16 cellular contexts compared by ENCODE assay signal in genomic region chr6:113629940-113630339, GRCh38.
A peak's percentile ranks its signal among the peaks of the same experiment; 100 is the strongest.
DNase-seq lines count a peak whose midpoint lies in the region; ATAC-seq and TF ChIP-seq lines count a peak whose summit lies in the region.
"Had no signal": no experiment of that assay in that cellular context is flagged by ENCODE, and none has a peak within 500 bp of the region (broad histone marks: within the 10 kb centered on the region; RNA-seq: fewer than 3 reads in every experiment).

No MANE protein-coding gene starts in this region.

- H4K20me1 ChIP-seq in smooth muscle cell (ENCODE audit: low read depth) = no peaks in the 10 kb centered on the region

- H3K9me3 Mint-ChIP-seq in mesothelial cell of epicardium = no peaks in the 10 kb centered on the region

- DNase-seq in GM12865 (ENCODE audit: low read depth) = peak; percentile 72
- DNase-seq in NCI-H2171 (lab: John Stamatoyannopoulos, UW) = peak; percentile 16
- DNase-seq in fibroblast of the aortic adventitia (ENCODE audit: low read depth) = peak; percentile 27
- DNase-seq in smooth muscle cell (lab: John Stamatoyannopoulos, UW; ENCODE audit: unreplicated experiment) = no peak
- no peak for DNase-seq in iPS-NIHi7 (ENCODE audit: extremely low spot score)
- DNase-seq in HuH-7 (ENCODE audit: low spot score) = no peak
- DNase-seq in mesothelial cell of epicardium (ENCODE audit: low spot score in 2 of 2, unreplicated experiment in 2 of 2) = no peak
- DNase-seq: caudate nucleus; NCI-H1417; NCI-H524 treated with DMSO at 0.1 percent for 48 hours; occipital lobe; stimulated activated naive CD4-positive, alpha-beta T cell treated with Interleukin-2 at 50 U/mL for 16 hours had no signal

- H3K36me3 Mint-ChIP-seq in mesothelial cell of epicardium = no peaks in the 10 kb centered on the region
- H3K36me3 Mint-ChIP-seq: activated naive CD8-positive, alpha-beta T cell had no signal

- H3K9ac ChIP-seq in smooth muscle cell (ENCODE audit: low read depth) = peak overlapping the region; percentile 69

- H3K4me3 ChIP-seq in GM12865 (ENCODE audit: low read depth, low read length) = peak overlapping the region; percentile 67
- no peak overlapping the region for H3K4me3 ChIP-seq in fibroblast of the aortic adventitia (ENCODE audit: low read depth, low read length)
- no peak overlapping the region for H3K4me3 ChIP-seq in smooth muscle cell
- H3K4me3 ChIP-seq: K562 had no signal

- peak overlapping the region; percentile 12 for H2AFZ ChIP-seq in smooth muscle cell (ENCODE audit: low read depth)

- H3K9me3 ChIP-seq in smooth muscle cell (replicated peaks; ENCODE audit: low read depth) = no peaks in the 10 kb centered on the region

- no peaks in the 10 kb centered on the region for H3K36me3 ChIP-seq in smooth muscle cell (ENCODE audit: low read depth)

- no peaks in the 10 kb centered on the region for H3K27me3 Mint-ChIP-seq in mesothelial cell of epicardium (ENCODE audit: low read depth)
- H3K27me3 Mint-ChIP-seq: activated naive CD8-positive, alpha-beta T cell had no signal

- no peak for ATAC-seq in GM18870 (IDR thresholded peaks at IDR 0.05; ENCODE audit: unreplicated experiment)
- ATAC-seq: activated CD4-positive, alpha-beta T cell treated with anti-CD3 and anti-CD28 coated beads for 36 hours; K562 had no signal

- H3K4me2 ChIP-seq in smooth muscle cell = peak overlapping the region; percentile 37

- no peaks in the 10 kb centered on the region for H3K79me2 ChIP-seq in smooth muscle cell (ENCODE audit: low read depth)

- H3K4me3 Mint-ChIP-seq in mesothelial cell of epicardium = no peak overlapping the region
- H3K4me3 Mint-ChIP-seq: activated CD4-positive, alpha-beta T cell treated with anti-CD3 and anti-CD28 coated beads for 36 hours; activated naive CD8-positive, alpha-beta T cell had no signal

- peaks cover 19% of the 10 kb centered on the region for H3K4me1 Mint-ChIP-seq in mesothelial cell of epicardium

- TF ChIP-seq CTCF in GM12865 (IDR thresholded peaks at IDR 0.05; ENCODE audit: insufficient read depth, low read depth, low read length, missing control alignments) = no peak
- TF ChIP-seq CTCF in fibroblast of the aortic adventitia (IDR thresholded peaks at IDR 0.05; ENCODE audit: insufficient read depth, low read length) = no peak
- TF ChIP-seq CTCF in smooth muscle cell (IDR thresholded peaks at IDR 0.05; ENCODE audit: borderline replicate concordance, insufficient read depth, poor library complexity, severe bottlenecking) = no peak
- no peak for TF ChIP-seq CTCF in mesothelial cell of epicardium (IDR thresholded peaks at IDR 0.05; ENCODE audit: unreplicated experiment)

- no peaks in the 10 kb centered on the region for H3K27me3 ChIP-seq in smooth muscle cell (ENCODE audit: low read depth)

- peaks cover 12% of the 10 kb centered on the region for H3F3A ChIP-seq in smooth muscle cell (ENCODE audit: low read depth)

- H3K27ac Mint-ChIP-seq in mesothelial cell of epicardium = no peak overlapping the region
- H3K27ac Mint-ChIP-seq: activated naive CD8-positive, alpha-beta T cell had no signal

- H3K27ac ChIP-seq in smooth muscle cell (ENCODE audit: low read depth) = peak overlapping the region; percentile 98

- 93% methylated on average over 1 of the region's 1 CpG for WGBS in smooth muscle cell (ENCODE audit: low lambda C conversion rate)

- H3K4me1 ChIP-seq in smooth muscle cell (ENCODE audit: low read depth) = peaks cover 23% of the 10 kb centered on the region

Comparison
In these comparisons a context has a peak if more than half of its experiments do, and no peak if none do; other contexts are left out.
1. DNase-seq: peak in GM12865 (single experiment), NCI-H2171 (single experiment) and fibroblast of the aortic adventitia (single experiment); none in smooth muscle cell (single experiment), iPS-NIHi7 (single experiment), HuH-7 (single experiment) and mesothelial cell of epicardium (0 of 2).